ENCODE assay signal across 9 cellular contexts in genomic region chr19:1210227-1210538, GRCh38. TPM values are rescaled to one million over a fixed set of nuclear protein-coding genes. Genes with fewer than 3 reads are reported as not detected.
DNase-seq lines count a peak whose midpoint lies in the region; ATAC-seq lines count a peak whose summit lies in the region.
"Had no signal": no experiment of that assay in that cellular context is flagged by ENCODE, and none has a peak within 500 bp of the region (broad histone marks: within the 10 kb centered on the region; RNA-seq: fewer than 3 reads in every experiment).

No MANE protein-coding gene starts in this region.

- no peak for ATAC-seq in naive thymus-derived CD8-positive, alpha-beta T cell

- peak overlapping the region; percentile 55 for H3K27ac Mint-ChIP-seq in activated T-cell treated with anti-CD3 and anti-CD28 coated beads, Interleukin-2, amount 50 U/mL, for 24 hours
- peak overlapping the region in 5 of 10 donors; percentile 11 to 76 (median 14) for H3K27ac Mint-ChIP-seq in naive thymus-derived CD8-positive, alpha-beta T cell

- POLR2A ChIA-PET in naive thymus-derived CD8-positive, alpha-beta T cell (lab: Charles Lee) = interaction anchor here (0.7 to 1.2 kb wide), 4 partner anchors 16 to 198 kb away, joined by 3 to 4 read pairs (median 4); no protein-coding TSS in a partner anchor

- intact Hi-C loops in head of caudate nucleus (cut with DNase I) = no loop called here

- H3K27me3 Mint-ChIP-seq in activated T-cell treated with anti-CD3 and anti-CD28 coated beads, Interleukin-2, amount 50 U/mL, for 24 hours = no peaks in the 10 kb centered on the region
- no peaks in the 10 kb centered on the region for H3K27me3 Mint-ChIP-seq in naive thymus-derived CD8-positive, alpha-beta T cell

- H3K4me1 Mint-ChIP-seq in activated T-cell treated with anti-CD3 and anti-CD28 coated beads, Interleukin-2, amount 50 U/mL, for 24 hours (ENCODE audit: low read depth) = peaks cover 42% of the 10 kb centered on the region
- H3K4me1 Mint-ChIP-seq in naive thymus-derived CD8-positive, alpha-beta T cell = peaks cover 24 to 52% (median 46%) of the 10 kb centered on the region in 4 donors

- H3K9me3 Mint-ChIP-seq in activated T-cell treated with anti-CD3 and anti-CD28 coated beads, Interleukin-2, amount 50 U/mL, for 24 hours = no peaks in the 10 kb centered on the region
- H3K9me3 Mint-ChIP-seq in naive thymus-derived CD8-positive, alpha-beta T cell = no peaks in the 10 kb centered on the region
- H3K9me3 Mint-ChIP-seq: T-helper 1 cell treated with Interleukin-12 subunit alpha and Interleukin-12 subunit beta and Interleukin-4 antibody, amounts not matched to agents 30 μg/mL and 1 μg/mL, for 36 hours had no signal

- peaks cover 56% of the 10 kb centered on the region for H3K36me3 Mint-ChIP-seq in activated T-cell treated with anti-CD3 and anti-CD28 coated beads, Interleukin-2, amount 50 U/mL, for 24 hours (ENCODE audit: low read depth)
- peaks cover 0 to 16% (median 1%) of the 10 kb centered on the region in 3 donors for H3K36me3 Mint-ChIP-seq in naive thymus-derived CD8-positive, alpha-beta T cell

- H3K4me3 Mint-ChIP-seq in activated T-cell treated with anti-CD3 and anti-CD28 coated beads, Interleukin-2, amount 50 U/mL, for 24 hours = peak overlapping the region; percentile 4
- H3K4me3 Mint-ChIP-seq in naive thymus-derived CD8-positive, alpha-beta T cell = peak overlapping the region in 4 of 10 donors; percentile 36 to 48 (median 44)

- no peak for DNase-seq in activated T-cell treated with anti-CD3 and anti-CD28 coated beads, Interleukin-2, amount 50 U/mL, for 24 hours
- DNase-seq in activated T-cell treated with anti-CD3 and anti-CD28 coated beads, Interleukin-2, amount 50 U/mL, for 1 hour = no peak
- peak in 39 of 42 donors; percentile 39 to 82 (median 69) for DNase-seq in head of caudate nucleus
- peak; percentile 71 for DNase-seq in superior temporal gyrus (ENCODE audit: extremely low spot score)
- no peak for DNase-seq in ureter (ENCODE audit: low spot score)
- DNase-seq in naive thymus-derived CD8-positive, alpha-beta T cell = no peak
- DNase-seq: ACHN, NCI-H524 had no signal

RNA-seq across cellular contexts. Expression of gene STK11, which starts 4.6 kb away (rescaled TPM):
- total RNA-seq in ureter = 51.2 TPM
- 10 to 100 TPM; 91.5 to 96.0 TPM for total RNA-seq in naive thymus-derived CD8-positive, alpha-beta T cell
- polyA plus RNA-seq in naive thymus-derived CD8-positive, alpha-beta T cell = 10 to 100 TPM; 12.3 to 43.9 (median 20.3) TPM

RNA-seq across cellular contexts. Expression of gene CBARP, which starts 27.6 kb away (rescaled TPM):
- total RNA-seq in ureter = 0.73 TPM
- not detected for total RNA-seq in naive thymus-derived CD8-positive, alpha-beta T cell
- not detected for polyA plus RNA-seq in naive thymus-derived CD8-positive, alpha-beta T cell

RNA-seq across cellular contexts. Expression of gene ATP5F1D, which starts 31.4 kb away (rescaled TPM):
- total RNA-seq in ureter = 144 TPM
- 10 to 100 TPM; 83.9 to 89.0 TPM for total RNA-seq in naive thymus-derived CD8-positive, alpha-beta T cell
- 100 to 1,000 TPM; 214 to 264 (median 262) TPM for polyA plus RNA-seq in naive thymus-derived CD8-positive, alpha-beta T cell

RNA-seq across cellular contexts. Expression of gene SBNO2, which starts 36.1 kb away (rescaled TPM):
- total RNA-seq in ureter = 122 TPM
- total RNA-seq in naive thymus-derived CD8-positive, alpha-beta T cell = 10 to 100 TPM; 69.7 to 82.4 TPM
- polyA plus RNA-seq in naive thymus-derived CD8-positive, alpha-beta T cell = 1 to 10 TPM in 2 of 3 donors, under 1 TPM in 1; 0.68 to 2.3 (median 1.0) TPM

RNA-seq across cellular contexts. Expression of gene MIDN, which starts 38.2 kb away (rescaled TPM):
- total RNA-seq in ureter = 121 TPM
- 10 to 100 TPM; 31.2 to 35.4 TPM for total RNA-seq in naive thymus-derived CD8-positive, alpha-beta T cell
- polyA plus RNA-seq in naive thymus-derived CD8-positive, alpha-beta T cell = 1 to 10 TPM; 1.1 to 8.2 (median 6.6) TPM

Comparison
In these comparisons a context has a peak if more than half of its experiments do, and no peak if none do; other contexts are left out.
1. DNase-seq: peak in head of caudate nucleus (39 of 42) and superior temporal gyrus (single experiment); none in activated T-cell treated with anti-CD3 and anti-CD28 coated beads, Interleukin-2, amount 50 U/mL, for 24 hours (single experiment), activated T-cell treated with anti-CD3 and anti-CD28 coated beads, Interleukin-2, amount 50 U/mL, for 1 hour (single experiment), ureter (single experiment) and naive thymus-derived CD8-positive, alpha-beta T cell (0 of 10).